In the genomic region with DNA sequence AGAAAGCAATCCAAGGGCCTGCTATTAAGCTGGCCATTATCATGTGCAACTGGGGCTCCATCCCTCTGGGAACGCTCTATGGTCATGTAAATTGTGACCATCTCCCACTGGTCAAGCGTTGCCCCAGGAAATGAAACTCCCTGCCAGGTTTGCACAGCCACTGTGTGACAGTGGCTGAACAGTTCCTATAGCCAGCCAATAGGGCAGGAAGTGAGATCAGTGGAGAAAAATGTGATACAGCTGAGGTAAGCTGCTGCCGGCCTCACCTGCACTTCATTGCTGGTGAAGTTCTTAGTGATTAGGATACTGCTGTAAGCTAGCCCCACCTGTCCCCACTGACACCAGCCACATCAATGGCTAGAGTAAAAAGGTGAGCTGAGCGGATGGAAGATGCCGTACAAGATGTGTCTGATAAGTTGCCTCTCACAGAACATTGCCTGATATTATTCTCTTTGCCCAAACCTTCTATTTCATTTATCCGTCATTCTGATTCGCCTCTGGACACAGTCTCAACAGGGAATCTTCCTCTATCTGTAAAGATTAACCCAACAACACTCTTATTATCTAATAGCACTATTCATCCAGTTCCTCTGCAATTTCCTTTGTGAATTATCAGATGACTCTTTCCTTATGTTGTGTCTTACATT, we compare ENCODE assay signal across 10 cellular contexts. TPM values are rescaled to one million over a fixed set of nuclear protein-coding genes. Genes with fewer than 3 reads are reported as not detected.
DNase-seq lines count a peak whose midpoint lies in the region; ATAC-seq and TF ChIP-seq lines count a peak whose summit lies in the region.
"Had no signal": no experiment of that assay in that cellular context is flagged by ENCODE, and none has a peak within 500 bp of the region (broad histone marks: within the 10 kb centered on the region; RNA-seq: fewer than 3 reads in every experiment).

No MANE protein-coding gene starts in this region.

- no peak for TF ChIP-seq CTCF in spleen (IDR thresholded peaks at IDR 0.05 in 8 of 11, conservative IDR thresholded peaks at IDR 0.05 in 3 of 11)

- no peak overlapping the region for H3K27ac Mint-ChIP-seq in T-cell
- H3K27ac Mint-ChIP-seq: activated T-cell treated with anti-CD3 and anti-CD28 coated beads, Interleukin-2, amount 50 U/mL, for 24 hours; natural killer cell had no signal

- POLR2A ChIA-PET in T-cell (lab: Charles Lee) = no interaction called here

- CTCF ChIA-PET in T-cell (lab: Charles Lee) = no interaction called here

- intact Hi-C loops in spleen (cut with DNase I; ENCODE audit: low total_unique reads) = no loop called here

- H3K4me1 ChIP-seq in spleen = peaks cover 0 to 21% (median 5%) of the 10 kb centered on the region in 6 donors

- no peaks in the 10 kb centered on the region for H3K4me1 Mint-ChIP-seq in T-cell
- H3K4me1 Mint-ChIP-seq: natural killer cell had no signal

- no peak for TF ChIP-seq POLR2A in spleen (IDR thresholded peaks at IDR 0.05)

- 67 to 83% (median 79%) methylated on average over 7 of the region's 7 CpGs for WGBS in spleen, 5 donors

- no peaks in the 10 kb centered on the region for H3K27me3 ChIP-seq in spleen (replicated peaks in 1 of 7)

- H3K4me3 Mint-ChIP-seq in T-cell = no peak overlapping the region
- H3K4me3 Mint-ChIP-seq: activated T-cell treated with anti-CD3 and anti-CD28 coated beads, Interleukin-2, amount 50 U/mL, for 24 hours; natural killer cell had no signal

- H3K36me3 Mint-ChIP-seq in T-cell = no peaks in the 10 kb centered on the region
- H3K36me3 Mint-ChIP-seq: natural killer cell had no signal

- H3K27ac ChIP-seq in spleen = peak overlapping the region in 7 of 8 donors; percentile 35 to 82 (median 73)

- H3K9me3 ChIP-seq in spleen = no peaks in the 10 kb centered on the region

- no peak overlapping the region for H3K4me3 ChIP-seq in spleen

- DNase-seq in HK-2 (ENCODE audit: unreplicated experiment) (peak; percentile 17), SW480 (ENCODE audit: low spot score) (peak; percentile 95), iPS-NIHi11 (ENCODE audit: low spot score) (peak; percentile 62), spleen (no peak), pons (ENCODE audit: low spot score) (no peak), T-cell (no peak)
- DNase-seq: activated T-cell treated with anti-CD3 and anti-CD28 coated beads, Interleukin-2, amount 50 U/mL, for 24 hours; effector CD8-positive, alpha-beta T cell; natural killer cell had no signal

- ATAC-seq in HG02678 (IDR thresholded peaks at IDR 0.05; ENCODE audit: unreplicated experiment) = no peak
- no peak for ATAC-seq in T-cell (replicated peaks in 1 of 4)
- ATAC-seq: natural killer cell had no signal

- peaks cover 8 to 9% of the 10 kb centered on the region in 2 donors for H3K27me3 Mint-ChIP-seq in T-cell

- no peaks in the 10 kb centered on the region for H3K36me3 ChIP-seq in spleen

- no peaks in the 10 kb centered on the region for H3K9me3 Mint-ChIP-seq in T-cell
- H3K9me3 Mint-ChIP-seq: activated T-cell treated with anti-CD3 and anti-CD28 coated beads, Interleukin-2, amount 50 U/mL, for 24 hours; natural killer cell had no signal

RNA-seq across cellular contexts. Expression of a gene that starts 38.4 kb away (rescaled TPM):
- total RNA-seq in spleen (10 to 100 TPM; 13.8 to 36.4 (median 29.5) TPM), T-cell (1 to 10 TPM in 1 of 5 donors, under 1 TPM in 4; 0.33 to 1.6 (median 0.86) TPM)
- 1 to 10 TPM; 1.1 to 3.6 (median 1.7) TPM for polyA plus RNA-seq in spleen

Comparison
In these comparisons a context has a peak if more than half of its experiments do, and no peak if none do; other contexts are left out.
1. DNase-seq: peak in HK-2 (single experiment), SW480 (single experiment) and iPS-NIHi11 (single experiment); none in spleen (single experiment), pons (single experiment) and T-cell (0 of 34).
2. RNA of a gene that starts 38.4 kb away (total RNA-seq): 13.8 to 36.4 TPM in spleen; 0.33 to 1.6 TPM in T-cell; every median in the first group is over 4 times any median in the second.